In the genomic region with DNA sequence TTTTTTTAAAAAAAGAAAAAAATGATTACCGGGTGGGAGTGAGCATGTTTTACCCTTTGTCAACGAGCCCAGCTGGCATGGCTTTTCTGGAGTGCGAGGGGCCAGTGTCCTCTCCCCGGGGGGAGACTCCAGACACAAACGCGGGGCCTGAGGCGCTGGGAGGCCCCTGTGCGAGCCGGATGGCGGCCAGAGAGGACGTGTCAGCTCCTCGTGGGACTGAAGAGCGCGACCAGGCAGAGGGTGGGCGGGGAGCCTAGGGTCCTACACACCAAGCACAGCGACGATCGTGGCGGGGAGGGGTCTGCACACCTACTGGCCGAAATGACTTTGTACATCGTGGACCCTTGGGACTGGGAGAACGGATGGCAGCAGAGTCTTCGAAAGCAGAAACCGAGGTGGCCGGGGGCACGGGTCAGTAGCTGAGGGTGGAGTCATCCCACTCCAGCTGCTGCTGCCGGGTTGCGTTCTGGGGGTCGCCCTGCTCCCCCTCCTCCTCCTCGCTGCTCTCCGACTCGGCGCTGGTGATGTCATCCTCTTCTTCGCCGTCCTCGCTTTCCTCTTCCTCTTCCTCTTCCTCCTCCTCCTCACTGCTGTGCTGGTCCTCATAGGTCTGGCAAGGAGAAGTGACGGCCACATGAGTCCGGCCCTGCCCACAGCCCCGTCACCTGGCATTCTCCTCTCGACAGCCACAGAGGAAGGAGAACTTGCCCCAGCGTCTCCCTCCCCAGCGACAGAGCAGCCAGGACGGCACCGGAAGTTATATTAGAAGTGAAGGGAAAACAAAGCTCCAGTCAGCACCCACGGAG, we compare ENCODE assay signal across 13 cellular contexts.
DNase-seq lines count a peak whose midpoint lies in the region; ATAC-seq and TF ChIP-seq lines count a peak whose summit lies in the region.
"Had no signal": no experiment of that assay in that cellular context is flagged by ENCODE, and none has a peak within 500 bp of the region (broad histone marks: within the 10 kb centered on the region; RNA-seq: fewer than 3 reads in every experiment).

No MANE protein-coding gene starts in this region.

- peak overlapping the region; percentile 74 for H3K27ac Mint-ChIP-seq in T-helper 1 cell treated with Interleukin-12 subunit alpha and Interleukin-12 subunit beta and Interleukin-4 antibody, amounts not matched to agents 30 μg/mL and 1 μg/mL, for 36 hours
- peak overlapping the region; percentile 90 for H3K27ac Mint-ChIP-seq in stimulated activated effector memory CD8-positive, alpha-beta T cell treated with anti-CD3 and anti-CD28 coated beads, Interleukin-12 subunit alpha, Interleukin-12 subunit beta, amount 100 ng/mL, for 72 hours

- no peaks in the 10 kb centered on the region for H3K4me1 ChIP-seq in left ventricle myocardium inferior

- DNase-seq in T-helper 1 cell (no peak), UCSD-AML1 (lab: John Stamatoyannopoulos, UW; ENCODE audit: unreplicated experiment) (peak; percentile 69), left ventricle myocardium inferior (peak; percentile 56), kidney tubule cell (ENCODE audit: low spot score) (no peak), NCI-H187 (lab: John Stamatoyannopoulos, UW) (no peak), NCI-H2107 (lab: John Stamatoyannopoulos, UW) (no peak)
- no peak for DNase-seq in stimulated activated effector memory CD8-positive, alpha-beta T cell treated with anti-CD3 and anti-CD28 coated beads, Interleukin-12 subunit alpha, Interleukin-12 subunit beta, amount 100 ng/mL, for 72 hours (ENCODE audit: low spot score in 2 of 2)
- DNase-seq: Karpas-422, NCI-H774, WERI-Rb-1 had no signal

- no peaks in the 10 kb centered on the region for H3K27me3 ChIP-seq in left ventricle myocardium inferior (ENCODE audit: low read depth)

- H3K27me3 Mint-ChIP-seq in T-helper 1 cell treated with Interleukin-12 subunit alpha and Interleukin-12 subunit beta and Interleukin-4 antibody, amounts not matched to agents 30 μg/mL and 1 μg/mL, for 36 hours (ENCODE audit: low read depth), result no peaks in the 10 kb centered on the region

- H3K36me3 Mint-ChIP-seq in T-helper 1 cell treated with Interleukin-12 subunit alpha and Interleukin-12 subunit beta and Interleukin-4 antibody, amounts not matched to agents 30 μg/mL and 1 μg/mL, for 36 hours (ENCODE audit: low read depth), result peaks cover 66% of the 10 kb centered on the region
- peaks cover 100% of the 10 kb centered on the region for H3K36me3 Mint-ChIP-seq in stimulated activated effector memory CD8-positive, alpha-beta T cell treated with anti-CD3 and anti-CD28 coated beads, Interleukin-12 subunit alpha, Interleukin-12 subunit beta, amount 100 ng/mL, for 72 hours

- H3K4me1 Mint-ChIP-seq in T-helper 1 cell treated with Interleukin-12 subunit alpha and Interleukin-12 subunit beta and Interleukin-4 antibody, amounts not matched to agents 30 μg/mL and 1 μg/mL, for 36 hours (ENCODE audit: low read depth), result peaks cover 41% of the 10 kb centered on the region
- peaks cover 71% of the 10 kb centered on the region for H3K4me1 Mint-ChIP-seq in stimulated activated effector memory CD8-positive, alpha-beta T cell treated with anti-CD3 and anti-CD28 coated beads, Interleukin-12 subunit alpha, Interleukin-12 subunit beta, amount 100 ng/mL, for 72 hours
- H3K4me1 Mint-ChIP-seq: brain had no signal

- H3K9me3 ChIP-seq in left ventricle myocardium inferior (replicated peaks), result no peaks in the 10 kb centered on the region

- intact Hi-C loops in left ventricle myocardium inferior (cut with micrococcal nuclease), result no loop called here

- peaks cover 73% of the 10 kb centered on the region for H3K36me3 ChIP-seq in left ventricle myocardium inferior

- ATAC-seq in stimulated activated effector memory CD8-positive, alpha-beta T cell treated with anti-CD3 and anti-CD28 coated beads, Interleukin-12 subunit alpha, Interleukin-12 subunit beta, amount 100 ng/mL, for 72 hours, result no peak

- no peaks in the 10 kb centered on the region for H3K9me3 Mint-ChIP-seq in T-helper 1 cell treated with Interleukin-12 subunit alpha and Interleukin-12 subunit beta and Interleukin-4 antibody, amounts not matched to agents 30 μg/mL and 1 μg/mL, for 36 hours
- H3K9me3 Mint-ChIP-seq in stimulated activated effector memory CD8-positive, alpha-beta T cell treated with anti-CD3 and anti-CD28 coated beads, Interleukin-12 subunit alpha, Interleukin-12 subunit beta, amount 100 ng/mL, for 72 hours, result no peaks in the 10 kb centered on the region
- H3K9me3 Mint-ChIP-seq: brain had no signal

- H3K4me3 Mint-ChIP-seq in T-helper 1 cell treated with Interleukin-12 subunit alpha and Interleukin-12 subunit beta and Interleukin-4 antibody, amounts not matched to agents 30 μg/mL and 1 μg/mL, for 36 hours, result peak overlapping the region; percentile 59
- peak overlapping the region; percentile 11 for H3K4me3 Mint-ChIP-seq in stimulated activated effector memory CD8-positive, alpha-beta T cell treated with anti-CD3 and anti-CD28 coated beads, Interleukin-12 subunit alpha, Interleukin-12 subunit beta, amount 100 ng/mL, for 72 hours
- H3K4me3 Mint-ChIP-seq: brain had no signal

- no peak for TF ChIP-seq CTCF in left ventricle myocardium inferior (IDR thresholded peaks at IDR 0.05; ENCODE audit: borderline replicate concordance)

- H3K27ac ChIP-seq in left ventricle myocardium inferior (replicated peaks), result no peak overlapping the region
- H3K27ac ChIP-seq: 22Rv1, WERI-Rb-1 had no signal

- H3K4me3 ChIP-seq in left ventricle myocardium inferior, result no peak overlapping the region

Comparison
In these comparisons a context has a peak if more than half of its experiments do, and no peak if none do; other contexts are left out.
1. DNase-seq: peak in UCSD-AML1 (single experiment) and left ventricle myocardium inferior (single experiment); none in T-helper 1 cell (0 of 5), stimulated activated effector memory CD8-positive, alpha-beta T cell treated with anti-CD3 and anti-CD28 coated beads, Interleukin-12 subunit alpha, Interleukin-12 subunit beta, amount 100 ng/mL, for 72 hours (0 of 2), kidney tubule cell (single experiment), NCI-H187 (0 of 2) and NCI-H2107 (single experiment).